21 cellular contexts compared by ENCODE assay signal in genomic region chr21:34922487-34922886, GRCh38.
A peak's percentile ranks its signal among the peaks of the same experiment; 100 is the strongest.
DNase-seq lines count a peak whose midpoint lies in the region; ATAC-seq, FAIRE-seq and TF ChIP-seq lines count a peak whose summit lies in the region.
"Had no signal": no experiment of that assay in that cellular context is flagged by ENCODE, and none has a peak within 500 bp of the region (broad histone marks: within the 10 kb centered on the region; RNA-seq: fewer than 3 reads in every experiment).

No MANE protein-coding gene starts in this region.

- H3K4me3 ChIP-seq in Loucy (ENCODE audit: low read length, poor library complexity, severe bottlenecking) (no peak overlapping the region), endodermal cell (ENCODE audit: low read length) (no peak overlapping the region)
- H3K4me3 ChIP-seq: A549, MG63, Peyer's patch had no signal

- H2AFZ ChIP-seq in Loucy (ENCODE audit: low read length) = no peak overlapping the region

- H3K36me3 Mint-ChIP-seq in activated naive CD4-positive, alpha-beta T cell treated with anti-CD3 and anti-CD28 coated beads, Interleukin-2, amount 50 U/mL, for 24 hours = peaks cover 38% of the 10 kb centered on the region
- H3K36me3 Mint-ChIP-seq in activated naive CD4-positive, alpha-beta T cell treated with anti-CD3 and anti-CD28 coated beads, Interleukin-2, amount 10 ng/mL, durations not matched to agents 7 days and 5 days = peaks cover 26% of the 10 kb centered on the region
- no peaks in the 10 kb centered on the region for H3K36me3 Mint-ChIP-seq in endodermal cell (ENCODE audit: low read depth)
- H3K36me3 Mint-ChIP-seq in stimulated activated effector memory CD8-positive, alpha-beta T cell treated with anti-CD3 and anti-CD28 coated beads, Interleukin-12 subunit alpha, Interleukin-12 subunit beta, amount 100 ng/mL, for 72 hours = peaks cover 6% of the 10 kb centered on the region

- H3K36me3 ChIP-seq in Loucy (ENCODE audit: insufficient read depth, low read length) = peaks cover 60% of the 10 kb centered on the region
- H3K36me3 ChIP-seq in endodermal cell (ENCODE audit: control insufficient read depth, insufficient read depth, low read length) = no peaks in the 10 kb centered on the region
- H3K36me3 ChIP-seq: MG63, Peyer's patch had no signal

- H3K27ac ChIP-seq in endodermal cell (ENCODE audit: low read depth, low read length) = no peak overlapping the region
- H3K27ac ChIP-seq: A549, Peyer's patch had no signal

- no peak overlapping the region for H3K4me3 Mint-ChIP-seq in activated naive CD4-positive, alpha-beta T cell treated with anti-CD3 and anti-CD28 coated beads, Interleukin-2, amount 50 U/mL, for 24 hours
- H3K4me3 Mint-ChIP-seq in activated naive CD4-positive, alpha-beta T cell treated with anti-CD3 and anti-CD28 coated beads, Interleukin-2, amount 10 ng/mL, durations not matched to agents 7 days and 5 days = no peak overlapping the region
- H3K4me3 Mint-ChIP-seq in endodermal cell = no peak overlapping the region
- no peak overlapping the region for H3K4me3 Mint-ChIP-seq in stimulated activated effector memory CD8-positive, alpha-beta T cell treated with anti-CD3 and anti-CD28 coated beads, Interleukin-12 subunit alpha, Interleukin-12 subunit beta, amount 100 ng/mL, for 72 hours
- H3K4me3 Mint-ChIP-seq: CD4-positive, CD25-positive, alpha-beta regulatory T cell had no signal

- no peaks in the 10 kb centered on the region for H3K27me3 Mint-ChIP-seq in activated naive CD4-positive, alpha-beta T cell treated with anti-CD3 and anti-CD28 coated beads, Interleukin-2, amount 50 U/mL, for 24 hours
- no peaks in the 10 kb centered on the region for H3K27me3 Mint-ChIP-seq in activated naive CD4-positive, alpha-beta T cell treated with anti-CD3 and anti-CD28 coated beads, Interleukin-2, amount 10 ng/mL, durations not matched to agents 7 days and 5 days
- H3K27me3 Mint-ChIP-seq in endodermal cell (ENCODE audit: insufficient read depth) = no peaks in the 10 kb centered on the region
- H3K27me3 Mint-ChIP-seq: CD4-positive, CD25-positive, alpha-beta regulatory T cell had no signal

- 100% methylated on average over 1 of the region's 1 CpG; no CpG with 5 or more reads in 1 of the 2 experiments for WGBS in endodermal cell (ENCODE audit: insufficient coverage in 1 of 2, insufficient read length in 1 of 2), 2 experiments

- ATAC-seq in stimulated activated effector memory CD8-positive, alpha-beta T cell treated with anti-CD3 and anti-CD28 coated beads, Interleukin-12 subunit alpha, Interleukin-12 subunit beta, amount 100 ng/mL, for 72 hours = no peak
- ATAC-seq: A549 had no signal

- H3K4me2 ChIP-seq in Loucy (ENCODE audit: low read depth, low read length, poor library complexity, severe bottlenecking) = no peak overlapping the region
- H3K4me2 ChIP-seq: A549 had no signal

- no peak for FAIRE-seq in urothelium cell line (lab: Jason Lieb, UNC)
- FAIRE-seq: A549 had no signal

- peaks cover 8% of the 10 kb centered on the region for H3K9me3 Mint-ChIP-seq in activated naive CD4-positive, alpha-beta T cell treated with anti-CD3 and anti-CD28 coated beads, Interleukin-2, amount 50 U/mL, for 24 hours
- peaks cover 2% of the 10 kb centered on the region for H3K9me3 Mint-ChIP-seq in activated naive CD4-positive, alpha-beta T cell treated with anti-CD3 and anti-CD28 coated beads, Interleukin-2, amount 10 ng/mL, durations not matched to agents 7 days and 5 days
- no peaks in the 10 kb centered on the region for H3K9me3 Mint-ChIP-seq in endodermal cell
- peaks cover 7% of the 10 kb centered on the region for H3K9me3 Mint-ChIP-seq in stimulated activated effector memory CD8-positive, alpha-beta T cell treated with anti-CD3 and anti-CD28 coated beads, Interleukin-12 subunit alpha, Interleukin-12 subunit beta, amount 100 ng/mL, for 72 hours

- H3K9me3 ChIP-seq in Loucy (ENCODE audit: insufficient read depth, low read depth, low read length) (no peaks in the 10 kb centered on the region), endodermal cell (ENCODE audit: control insufficient read depth, low read length) (no peaks in the 10 kb centered on the region)
- H3K9me3 ChIP-seq: A549, MG63, Peyer's patch had no signal

- H3K9me2 ChIP-seq in Loucy (replicated peaks; ENCODE audit: low read depth, low read length) = no peaks in the 10 kb centered on the region

- peaks cover 68% of the 10 kb centered on the region for H4K20me1 ChIP-seq in Loucy (ENCODE audit: insufficient read depth, low read length, poor library complexity, severe bottlenecking)

- H3K4me1 ChIP-seq in Loucy (ENCODE audit: insufficient read depth, low read length, poor library complexity, severe bottlenecking) (peaks cover 44% of the 10 kb centered on the region), endodermal cell (ENCODE audit: control insufficient read depth, insufficient read depth, low read length) (no peaks in the 10 kb centered on the region)
- H3K4me1 ChIP-seq: Peyer's patch had no signal

- H3K79me2 ChIP-seq in Loucy (ENCODE audit: insufficient read depth, low read length) = peaks cover 99% of the 10 kb centered on the region

- H3K4me1 Mint-ChIP-seq in activated naive CD4-positive, alpha-beta T cell treated with anti-CD3 and anti-CD28 coated beads, Interleukin-2, amount 50 U/mL, for 24 hours = peaks cover 82% of the 10 kb centered on the region
- peaks cover 7% of the 10 kb centered on the region for H3K4me1 Mint-ChIP-seq in activated naive CD4-positive, alpha-beta T cell treated with anti-CD3 and anti-CD28 coated beads, Interleukin-2, amount 10 ng/mL, durations not matched to agents 7 days and 5 days
- H3K4me1 Mint-ChIP-seq in endodermal cell = peaks cover 10% of the 10 kb centered on the region
- peaks cover 58% of the 10 kb centered on the region for H3K4me1 Mint-ChIP-seq in stimulated activated effector memory CD8-positive, alpha-beta T cell treated with anti-CD3 and anti-CD28 coated beads, Interleukin-12 subunit alpha, Interleukin-12 subunit beta, amount 100 ng/mL, for 72 hours

- CTCF ChIA-PET in activated naive CD4-positive, alpha-beta T cell treated with anti-CD3 and anti-CD28 coated beads, Interleukin-2, amount 10 ng/mL, durations not matched to agents 7 days and 5 days (lab: Charles Lee) = no interaction called here

- H3K9ac ChIP-seq in Loucy (ENCODE audit: low read depth, low read length, poor library complexity, severe bottlenecking) (no peak overlapping the region), endodermal cell (ENCODE audit: extremely low read depth, low read length, poor library complexity, severe bottlenecking) (no peak overlapping the region)

- no peak for DNase-seq in activated naive CD4-positive, alpha-beta T cell treated with anti-CD3 and anti-CD28 coated beads, Interleukin-2, amount 10 ng/mL, durations not matched to agents 7 days and 5 days
- DNase-seq in endodermal cell (peak; percentile 71), urothelium cell line (ENCODE audit: low spot score) (no peak), HK-2 (ENCODE audit: unreplicated experiment) (no peak), putamen (ENCODE audit: low spot score) (no peak)
- DNase-seq in stimulated activated effector memory CD8-positive, alpha-beta T cell treated with anti-CD3 and anti-CD28 coated beads, Interleukin-12 subunit alpha, Interleukin-12 subunit beta, amount 100 ng/mL, for 72 hours (ENCODE audit: low spot score in 2 of 2) = no peak
- DNase-seq: Calu3; CD4-positive, CD25-positive, alpha-beta regulatory T cell; DMS79; GDM1; KG1; MG63; NCI-H1092 treated with DMSO at 0.1 percent for 48 hours; NCI-H187; NCI-H2171 treated with DMSO at 0.1 percent for 48 hours; NCI-H774; Peyer's patch; SHP77 treated with DMSO at 0.1 percent for 48 hours had no signal

- peak overlapping the region; percentile 24 for H3K27ac Mint-ChIP-seq in activated naive CD4-positive, alpha-beta T cell treated with anti-CD3 and anti-CD28 coated beads, Interleukin-2, amount 50 U/mL, for 24 hours
- no peak overlapping the region for H3K27ac Mint-ChIP-seq in activated naive CD4-positive, alpha-beta T cell treated with anti-CD3 and anti-CD28 coated beads, Interleukin-2, amount 10 ng/mL, durations not matched to agents 7 days and 5 days
- no peak overlapping the region for H3K27ac Mint-ChIP-seq in endodermal cell
- peak overlapping the region; percentile 40 for H3K27ac Mint-ChIP-seq in stimulated activated effector memory CD8-positive, alpha-beta T cell treated with anti-CD3 and anti-CD28 coated beads, Interleukin-12 subunit alpha, Interleukin-12 subunit beta, amount 100 ng/mL, for 72 hours

- H3F3A ChIP-seq in Loucy (ENCODE audit: low read depth) = no peaks in the 10 kb centered on the region

- H3K27me3 ChIP-seq in Loucy (ENCODE audit: insufficient read depth, low read length, poor library complexity, severe bottlenecking) (no peaks in the 10 kb centered on the region), endodermal cell (ENCODE audit: control insufficient read depth, insufficient read depth, low read length, poor library complexity, severe bottlenecking) (no peaks in the 10 kb centered on the region)
- H3K27me3 ChIP-seq: MG63, Peyer's patch had no signal

- TF ChIP-seq CTCF in Loucy (conservative IDR thresholded peaks at IDR 0.05; ENCODE audit: low read length) (peak; percentile 59), endodermal cell (conservative IDR thresholded peaks at IDR 0.05) (peak; percentile 76)

Comparison
In these comparisons a context has a peak if more than half of its experiments do, and no peak if none do; other contexts are left out.
1. H3K27ac Mint-ChIP-seq: peak in activated naive CD4-positive, alpha-beta T cell treated with anti-CD3 and anti-CD28 coated beads, Interleukin-2, amount 50 U/mL, for 24 hours (single experiment) and stimulated activated effector memory CD8-positive, alpha-beta T cell treated with anti-CD3 and anti-CD28 coated beads, Interleukin-12 subunit alpha, Interleukin-12 subunit beta, amount 100 ng/mL, for 72 hours (single experiment); none in activated naive CD4-positive, alpha-beta T cell treated with anti-CD3 and anti-CD28 coated beads, Interleukin-2, amount 10 ng/mL, durations not matched to agents 7 days and 5 days (single experiment) and endodermal cell (single experiment).